14 cellular contexts compared by ENCODE assay signal in genomic region chr2:241885701-241886643, GRCh38. TPM values are rescaled to one million over a fixed set of nuclear protein-coding genes. Genes with fewer than 3 reads are reported as not detected.
A peak's percentile ranks its signal among the peaks of the same experiment; 100 is the strongest.
DNase-seq lines count a peak whose midpoint lies in the region; ATAC-seq and TF ChIP-seq lines count a peak whose summit lies in the region.
"Had no signal": no experiment of that assay in that cellular context is flagged by ENCODE, and none has a peak within 500 bp of the region (broad histone marks: within the 10 kb centered on the region; RNA-seq: fewer than 3 reads in every experiment).

No MANE protein-coding gene starts in this region.

- no peaks in the 10 kb centered on the region for H3K27me3 ChIP-seq in CD4-positive, alpha-beta memory T cell (ENCODE audit: insufficient read depth, low read length)
- H3K27me3 ChIP-seq in NT2/D1 (ENCODE audit: insufficient read depth, insufficient read length) = no peaks in the 10 kb centered on the region
- H3K27me3 ChIP-seq: sigmoid colon had no signal

- H3K36me3 Mint-ChIP-seq in CD4-positive, alpha-beta memory T cell = peaks cover 31 to 40% of the 10 kb centered on the region in 2 donors
- peaks cover 0 to 33% (median 15%) of the 10 kb centered on the region in 3 donors for H3K36me3 Mint-ChIP-seq in naive thymus-derived CD8-positive, alpha-beta T cell

- H3K36me3 ChIP-seq in CD4-positive, alpha-beta memory T cell (ENCODE audit: insufficient read depth, low read length) = no peaks in the 10 kb centered on the region
- H3K36me3 ChIP-seq in NT2/D1 (ENCODE audit: insufficient read depth, insufficient read length, low read length) = no peaks in the 10 kb centered on the region
- H3K36me3 ChIP-seq: sigmoid colon had no signal

- peaks cover 25% of the 10 kb centered on the region for H3K4me1 ChIP-seq in CD4-positive, alpha-beta memory T cell (ENCODE audit: insufficient read depth, low read length)
- H3K4me1 ChIP-seq in NT2/D1 (ENCODE audit: insufficient read depth, insufficient read length) = peaks cover 7% of the 10 kb centered on the region

- H3K9ac ChIP-seq in NT2/D1 (ENCODE audit: insufficient read length, low read depth) = peak overlapping the region; percentile 22

- CTCF ChIA-PET in CD4-positive, alpha-beta memory T cell (lab: Charles Lee; ENCODE audit: partially characterized antibody) = no interaction called here

- peaks cover 0 to 3% of the 10 kb centered on the region in 2 donors for H3K27me3 Mint-ChIP-seq in CD4-positive, alpha-beta memory T cell
- H3K27me3 Mint-ChIP-seq in naive thymus-derived CD8-positive, alpha-beta T cell = peaks cover 0 to 4% (median 0%) of the 10 kb centered on the region in 5 donors

- ATAC-seq in naive thymus-derived CD8-positive, alpha-beta T cell = no peak
- ATAC-seq: stimulated activated naive CD8-positive, alpha-beta T cell treated with anti-CD3 and anti-CD28 coated beads, Interleukin-15, Interleukin-2, amounts not matched to agents 100 U/mL and 50 U/mL, for 24 hours had no signal

- DNase-seq in CD4-positive, alpha-beta memory T cell = no peak
- peak; percentile 55 for DNase-seq in GM12865 (ENCODE audit: low read depth)
- no peak for DNase-seq in NT2/D1 (ENCODE audit: low read depth, low spot score)
- DNase-seq in naive thymus-derived CD8-positive, alpha-beta T cell = no peak
- DNase-seq in EL = no peak
- no peak for DNase-seq in NCI-H69 (lab: John Stamatoyannopoulos, UW)
- no peak for DNase-seq in activated CD4-positive, alpha-beta T cell treated with anti-CD3 and anti-CD28 coated beads for 48 hours
- DNase-seq: activated CD4-positive, CD25-positive, alpha-beta regulatory T cell; activated CD8-positive, alpha-beta memory T cell treated with anti-CD3 and anti-CD28 coated beads, Interleukin-2, amount 50 U/mL, for 48 hours; COR-L47; NCI-H1694; sigmoid colon; stimulated activated naive CD8-positive, alpha-beta T cell treated with anti-CD3 and anti-CD28 coated beads, Interleukin-15, Interleukin-2, amounts not matched to agents 100 U/mL and 50 U/mL, for 24 hours had no signal

- POLR2A ChIA-PET in CD4-positive, alpha-beta memory T cell (lab: Charles Lee; ENCODE audit: partially characterized antibody) = interaction anchor here (1.3 kb wide), 1 partner anchor 199 kb away, joined by 3 read pairs; the partner anchor contains the start of gene DTYMK
- POLR2A ChIA-PET in naive thymus-derived CD8-positive, alpha-beta T cell (lab: Charles Lee) = no interaction called here

- H3K4me3 Mint-ChIP-seq in CD4-positive, alpha-beta memory T cell = no peak overlapping the region
- H3K4me3 Mint-ChIP-seq in naive thymus-derived CD8-positive, alpha-beta T cell = peak overlapping the region in 3 of 10 donors; percentile 26 to 68 (median 39)

- H3K27ac Mint-ChIP-seq in CD4-positive, alpha-beta memory T cell = peak overlapping the region; percentile 20 to 85 (median 40)
- peak overlapping the region in 8 of 10 donors; percentile 31 to 82 (median 60) for H3K27ac Mint-ChIP-seq in naive thymus-derived CD8-positive, alpha-beta T cell

- TF ChIP-seq CTCF in GM12865 (IDR thresholded peaks at IDR 0.05; ENCODE audit: insufficient read depth, low read depth, low read length, missing control alignments) = no peak

- intact Hi-C loops in CD4-positive, alpha-beta memory T cell (cut with micrococcal nuclease) = no loop called here

- peaks cover 16 to 71% (median 56%) of the 10 kb centered on the region in 4 donors for H3K4me1 Mint-ChIP-seq in CD4-positive, alpha-beta memory T cell
- H3K4me1 Mint-ChIP-seq in naive thymus-derived CD8-positive, alpha-beta T cell = peaks cover 25 to 71% (median 64%) of the 10 kb centered on the region in 4 donors

- peaks cover 0 to 9% (median 0%) of the 10 kb centered on the region in 8 donors for H3K9me3 Mint-ChIP-seq in CD4-positive, alpha-beta memory T cell
- H3K9me3 Mint-ChIP-seq in naive thymus-derived CD8-positive, alpha-beta T cell = peaks cover 0 to 4% (median 0%) of the 10 kb centered on the region in 9 donors

- no peak overlapping the region for H3K27ac ChIP-seq in CD4-positive, alpha-beta memory T cell (ENCODE audit: low read depth, low read length)
- H3K27ac ChIP-seq: epithelial cell of prostate, sigmoid colon had no signal

- no peaks in the 10 kb centered on the region for H3K9me3 ChIP-seq in CD4-positive, alpha-beta memory T cell (ENCODE audit: control insufficient read depth in 1 of 2, low read length in 2 of 2)
- H3K9me3 ChIP-seq in NT2/D1 (ENCODE audit: insufficient read depth, low read length) = peaks cover 10% of the 10 kb centered on the region; the same call in 1 of the 2 replicates

- H3K4me3 ChIP-seq in CD4-positive, alpha-beta memory T cell (ENCODE audit: low read length in 2 of 2) = no peak overlapping the region
- no peak overlapping the region for H3K4me3 ChIP-seq in GM12865 (ENCODE audit: low read depth, low read length)
- no peak overlapping the region for H3K4me3 ChIP-seq in NT2/D1 (ENCODE audit: insufficient read length, low read depth)
- H3K4me3 ChIP-seq: sigmoid colon had no signal

RNA-seq across cellular contexts. Expression of gene RTP5, which starts 16.4 kb away (rescaled TPM):
- total RNA-seq in CD4-positive, alpha-beta memory T cell = under 1 TPM in 1 of 2 experiments, not detected in 1; 0.28 TPM
- polyA plus RNA-seq in CD4-positive, alpha-beta memory T cell = not detected
- not detected for total RNA-seq in naive thymus-derived CD8-positive, alpha-beta T cell
- not detected for polyA plus RNA-seq in naive thymus-derived CD8-positive, alpha-beta T cell

RNA-seq across cellular contexts. Expression of gene PDCD1, which starts 27.3 kb away (rescaled TPM):
- total RNA-seq in CD4-positive, alpha-beta memory T cell = 1 to 10 TPM; 5.9 to 6.2 TPM
- polyA plus RNA-seq in CD4-positive, alpha-beta memory T cell = 10 to 100 TPM in 1 of 2 donors, 1 to 10 TPM in 1; 5.2 to 12.4 TPM
- under 1 TPM; 0.23 to 0.47 TPM for total RNA-seq in naive thymus-derived CD8-positive, alpha-beta T cell
- polyA plus RNA-seq in naive thymus-derived CD8-positive, alpha-beta T cell = 1 to 10 TPM in 1 of 3 donors, under 1 TPM in 2; 0.15 to 6.0 (median 0.60) TPM

Comparison
In these comparisons a context has a peak if more than half of its experiments do, and no peak if none do; other contexts are left out.
1. RNA of gene PDCD1, which starts 27.3 kb away (total RNA-seq): 5.9 to 6.2 TPM in CD4-positive, alpha-beta memory T cell; 0.23 to 0.47 TPM in naive thymus-derived CD8-positive, alpha-beta T cell; every median in the first group is over 4 times any median in the second.